Comparison of ENCODE assay signal across 27 cellular contexts in the genomic region with DNA sequence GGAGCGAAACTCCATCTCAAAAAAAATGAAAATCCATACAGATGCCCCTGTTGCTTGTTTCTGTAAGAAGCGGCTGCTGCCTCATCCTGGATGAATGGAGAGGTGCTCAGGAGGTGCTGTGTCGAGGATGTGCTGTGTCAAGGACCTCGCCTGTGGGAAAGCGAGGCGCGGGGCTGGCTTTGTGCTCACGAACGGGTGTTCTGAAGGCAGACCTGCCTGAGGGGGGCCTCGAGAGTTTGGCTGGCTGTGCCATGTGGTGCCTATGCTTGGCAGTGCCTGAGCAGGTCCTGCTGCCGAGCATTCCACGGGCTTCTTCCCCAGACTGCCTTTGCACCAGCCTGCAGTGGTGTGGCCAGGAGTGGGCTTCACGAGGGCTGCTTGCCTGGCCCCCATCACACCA.
"Had no signal": no experiment of that assay in that cellular context is flagged by ENCODE, and none has a peak within 500 bp of the region (broad histone marks: within the 10 kb centered on the region; RNA-seq: fewer than 3 reads in every experiment).

No MANE protein-coding gene starts in this region.

- H3K4me3 Mint-ChIP-seq: dendritic cell treated with granulocyte-macrophage colony-stimulating factor and Interleukin-4, amounts not matched to agents 40 ng/mL and 50 ng/mL, for 4 days; endodermal cell; memory B cell; mesothelial cell of epicardium; naive B cell; natural killer cell treated with Interleukin-12 subunit alpha and Interleukin-12 subunit beta and Interleukin-15 and Interleukin-18, amount 100 ng/mL, for 72 hours; neural crest cell; stimulated activated effector memory CD8-positive, alpha-beta T cell treated with anti-CD3 and anti-CD28 coated beads, Interleukin-12 subunit alpha, Interleukin-12 subunit beta, amount 100 ng/mL, for 72 hours had no signal

- H3K27ac Mint-ChIP-seq: dendritic cell treated with granulocyte-macrophage colony-stimulating factor and Interleukin-4, amounts not matched to agents 40 ng/mL and 50 ng/mL, for 4 days; endodermal cell; memory B cell; mesothelial cell of epicardium; naive B cell; natural killer cell treated with Interleukin-12 subunit alpha and Interleukin-12 subunit beta and Interleukin-15 and Interleukin-18, amount 100 ng/mL, for 72 hours; stimulated activated effector memory CD8-positive, alpha-beta T cell treated with anti-CD3 and anti-CD28 coated beads, Interleukin-12 subunit alpha, Interleukin-12 subunit beta, amount 100 ng/mL, for 72 hours had no signal

- H3K9me3 ChIP-seq: gastrocnemius medialis, mucosa of descending colon, prostate gland, right atrium auricular region, sigmoid colon, stomach, thyroid gland, vagina had no signal

- H3K36me3 ChIP-seq: prostate gland had no signal

- H3K27me3 ChIP-seq: gastrocnemius medialis, right atrium auricular region, sigmoid colon, stomach, thyroid gland, vagina had no signal

- H3K27me3 Mint-ChIP-seq: dendritic cell treated with granulocyte-macrophage colony-stimulating factor and Interleukin-4, amounts not matched to agents 40 ng/mL and 50 ng/mL, for 4 days; memory B cell; naive B cell; natural killer cell treated with Interleukin-12 subunit alpha and Interleukin-12 subunit beta and Interleukin-15 and Interleukin-18, amount 100 ng/mL, for 72 hours had no signal

- H3K4me3 ChIP-seq: gastrocnemius medialis, lung, mucosa of descending colon, prostate gland, right atrium auricular region, sigmoid colon, stomach, thyroid gland, vagina had no signal

- FAIRE-seq: keratinocyte had no signal

- ATAC-seq: gastrocnemius medialis; left lobe of liver; mucosa of descending colon; natural killer cell treated with Interleukin-12 subunit alpha and Interleukin-12 subunit beta and Interleukin-15 and Interleukin-18, amount 100 ng/mL, for 72 hours; stimulated activated effector memory CD8-positive, alpha-beta T cell treated with anti-CD3 and anti-CD28 coated beads, Interleukin-12 subunit alpha, Interleukin-12 subunit beta, amount 100 ng/mL, for 72 hours had no signal

- H3K27ac ChIP-seq: epithelial cell of prostate, gastrocnemius medialis, prostate gland, right atrium auricular region, sigmoid colon, stomach, thyroid gland, vagina had no signal

- H3K4me1 Mint-ChIP-seq: endodermal cell, memory B cell, naive B cell, neural crest cell had no signal

- DNase-seq: effector CD8-positive, alpha-beta T cell; endodermal cell; foreskin fibroblast; gastrocnemius medialis; head of caudate nucleus; mucosa of descending colon; naive B cell; sigmoid colon; stimulated activated CD4-positive, alpha-beta T cell treated with anti-CD3 and anti-CD28 coated beads, Interleukin-2, amount 100 ng/mL, for 24 hours; stimulated activated CD4-positive, alpha-beta T cell treated with anti-CD3 and anti-CD28 coated beads, Interleukin-4, amount 100 ng/mL, for 24 hours; stimulated activated naive CD4-positive, alpha-beta T cell treated with Interleukin-2 at 50 U/mL for 16 hours; stomach; thyroid gland; trophoblast cell had no signal

- H3K4me1 ChIP-seq: gastrocnemius medialis, prostate gland, right atrium auricular region, sigmoid colon, vagina had no signal

- H3K9me3 Mint-ChIP-seq: dendritic cell treated with granulocyte-macrophage colony-stimulating factor and Interleukin-4, amounts not matched to agents 40 ng/mL and 50 ng/mL, for 4 days; endodermal cell; memory B cell; mesothelial cell of epicardium; naive B cell; natural killer cell treated with Interleukin-12 subunit alpha and Interleukin-12 subunit beta and Interleukin-15 and Interleukin-18, amount 100 ng/mL, for 72 hours; neural crest cell; stimulated activated effector memory CD8-positive, alpha-beta T cell treated with anti-CD3 and anti-CD28 coated beads, Interleukin-12 subunit alpha, Interleukin-12 subunit beta, amount 100 ng/mL, for 72 hours had no signal
